Comparison of ENCODE assay signal across 11 cellular contexts in the genomic region with DNA sequence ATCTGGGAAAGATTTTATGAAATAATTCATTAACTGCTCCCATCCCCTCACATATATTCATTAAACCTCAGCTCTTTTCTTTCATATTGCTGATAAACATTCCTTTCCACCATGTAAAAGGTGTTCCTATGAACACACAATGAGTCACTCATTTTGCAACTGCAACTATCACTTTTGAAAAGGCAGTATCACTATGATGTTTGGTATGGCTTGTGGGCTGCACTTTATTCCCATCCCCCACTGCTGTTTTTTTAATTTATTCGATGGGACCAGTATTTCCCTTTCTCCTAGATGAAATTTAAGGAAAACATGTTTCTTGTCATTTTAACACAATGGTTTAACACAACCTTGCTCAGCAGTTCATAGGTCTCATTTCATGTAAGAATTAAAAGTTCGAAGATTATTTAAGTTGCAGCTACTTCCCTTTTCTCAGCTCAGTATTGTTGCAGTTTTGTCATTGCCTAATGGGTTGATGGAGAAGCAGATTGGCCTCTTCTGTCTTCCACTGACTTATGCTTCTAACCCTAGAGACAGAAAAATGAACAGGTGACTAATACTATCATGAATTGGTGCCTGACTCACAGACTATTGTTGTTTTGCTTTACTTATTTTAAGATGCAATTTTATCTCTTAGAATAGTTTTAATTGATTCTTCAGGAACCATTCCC.
DNase-seq lines count a peak whose midpoint lies in the region; ATAC-seq and TF ChIP-seq lines count a peak whose summit lies in the region.
"Had no signal": no experiment of that assay in that cellular context is flagged by ENCODE, and none has a peak within 500 bp of the region (broad histone marks: within the 10 kb centered on the region; RNA-seq: fewer than 3 reads in every experiment).

No MANE protein-coding gene starts in this region.

- H3K4me3 ChIP-seq in endodermal cell (ENCODE audit: low read length) (no peak overlapping the region), gastroesophageal sphincter (no peak overlapping the region)
- H3K4me3 ChIP-seq: prostate gland had no signal

- H3K36me3 Mint-ChIP-seq in endodermal cell (ENCODE audit: low read depth) = no peaks in the 10 kb centered on the region

- H3K4me1 Mint-ChIP-seq in endodermal cell = no peaks in the 10 kb centered on the region

- TF ChIP-seq CTCF in endodermal cell (conservative IDR thresholded peaks at IDR 0.05) (no peak), gastroesophageal sphincter (IDR thresholded peaks at IDR 0.05) (no peak)

- H3K36me3 ChIP-seq in endodermal cell (ENCODE audit: control insufficient read depth, insufficient read depth, low read length) (no peaks in the 10 kb centered on the region), gastroesophageal sphincter (no peaks in the 10 kb centered on the region)
- H3K36me3 ChIP-seq: prostate gland had no signal

- 92% methylated on average over 2 of the region's 2 CpGs; no CpG with 5 or more reads in 1 of the 2 experiments for WGBS in endodermal cell (ENCODE audit: insufficient coverage in 1 of 2, insufficient read length in 1 of 2), 2 experiments
- 66 to 96% methylated on average over 2 of the region's 2 CpGs for WGBS in gastroesophageal sphincter (ENCODE audit: low coverage in 1 of 2), 2 donors

- no peak for TF ChIP-seq POLR2A in gastroesophageal sphincter (IDR thresholded peaks at IDR 0.05)

- ATAC-seq in GM19438 (IDR thresholded peaks at IDR 0.05; ENCODE audit: low read depth, unreplicated experiment) (peak; percentile 86), HG03095 (IDR thresholded peaks at IDR 0.05; ENCODE audit: unreplicated experiment) (peak; percentile 97), gastroesophageal sphincter (no peak)

- peak; percentile 72 for DNase-seq in ELR (ENCODE audit: low read depth)
- peak; percentile 38 for DNase-seq in RKO (ENCODE audit: low spot score)
- DNase-seq in NCI-H1092 (lab: John Stamatoyannopoulos, UW) = no peak
- no peak for DNase-seq in NCI-H187 (lab: John Stamatoyannopoulos, UW)
- DNase-seq in endodermal cell = no peak
- DNase-seq: COR-L47, KG1 had no signal

- no peak overlapping the region for H3K27ac ChIP-seq in endodermal cell (ENCODE audit: low read depth, low read length)
- H3K27ac ChIP-seq in gastroesophageal sphincter = no peak overlapping the region
- H3K27ac ChIP-seq: prostate gland had no signal

- H3K4me3 Mint-ChIP-seq in endodermal cell = no peak overlapping the region

- no peak overlapping the region for H3K9ac ChIP-seq in endodermal cell (ENCODE audit: extremely low read depth, low read length, poor library complexity, severe bottlenecking)

- H3K9me3 ChIP-seq in endodermal cell (ENCODE audit: control insufficient read depth, low read length) = no peaks in the 10 kb centered on the region
- H3K9me3 ChIP-seq in gastroesophageal sphincter = no peaks in the 10 kb centered on the region
- H3K9me3 ChIP-seq: prostate gland had no signal

- H3K9me3 Mint-ChIP-seq in endodermal cell = no peaks in the 10 kb centered on the region

- no peak overlapping the region for H3K27ac Mint-ChIP-seq in endodermal cell

- H3K4me1 ChIP-seq in endodermal cell (ENCODE audit: control insufficient read depth, insufficient read depth, low read length) = no peaks in the 10 kb centered on the region
- H3K4me1 ChIP-seq in gastroesophageal sphincter = no peaks in the 10 kb centered on the region
- H3K4me1 ChIP-seq: prostate gland had no signal

- TF ChIP-seq EP300 in gastroesophageal sphincter (IDR thresholded peaks at IDR 0.05) = no peak

- H3K27me3 Mint-ChIP-seq in endodermal cell (ENCODE audit: insufficient read depth) = no peaks in the 10 kb centered on the region

- H3K27me3 ChIP-seq in endodermal cell (ENCODE audit: control insufficient read depth, insufficient read depth, low read length, poor library complexity, severe bottlenecking) (no peaks in the 10 kb centered on the region), gastroesophageal sphincter (no peaks in the 10 kb centered on the region)

Comparison
In these comparisons a context has a peak if more than half of its experiments do, and no peak if none do; other contexts are left out.
1. DNase-seq: peak in ELR (single experiment) and RKO (single experiment); none in NCI-H1092 (single experiment), NCI-H187 (0 of 2) and endodermal cell (single experiment).